15 cellular contexts compared by ENCODE assay signal in the genomic region with DNA sequence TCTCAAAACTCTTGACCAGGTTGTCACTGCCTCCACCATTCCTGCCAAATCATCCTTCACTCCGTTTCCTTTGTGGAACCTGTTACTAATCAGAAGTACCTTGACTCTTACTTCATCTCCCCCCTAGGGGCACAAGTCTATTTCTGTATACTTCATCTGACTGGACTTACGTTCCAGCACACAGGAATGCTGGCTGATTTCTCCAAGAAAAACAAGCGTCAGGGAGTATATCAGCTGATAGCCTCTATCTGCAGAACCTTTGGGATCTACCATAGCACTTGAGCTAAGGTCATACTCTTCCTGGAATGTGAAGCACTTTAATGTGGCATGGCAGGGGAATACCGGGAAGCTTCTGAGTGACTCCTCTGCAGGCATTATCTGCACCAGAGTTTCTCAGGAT.
"Had no signal": no experiment of that assay in that cellular context is flagged by ENCODE, and none has a peak within 500 bp of the region (broad histone marks: within the 10 kb centered on the region; RNA-seq: fewer than 3 reads in every experiment).

No MANE protein-coding gene starts in this region.

- H3K9me3 ChIP-seq: adrenal gland had no signal

- DNase-seq: activated CD4-positive, alpha-beta T cell treated with anti-CD3 and anti-CD28 coated beads, Interleukin-2, amount 10 ng/mL, durations not matched to agents 7 days and 5 days; activated CD4-positive, CD25-positive, alpha-beta regulatory T cell; activated CD8-positive, alpha-beta memory T cell treated with anti-CD3 and anti-CD28 coated beads for 24 hours; activated naive CD4-positive, alpha-beta T cell treated with anti-CD3 and anti-CD28 coated beads, Interleukin-2, amount 50 U/mL, for 16 hours; adrenal gland; dermis blood vessel endothelial cell; left ventricle myocardium inferior; mesenchymal stem cell; nephron progenitor cell; stimulated activated CD4-positive, alpha-beta T cell treated with anti-CD3 and anti-CD28 coated beads, Interleukin-2, amount 100 ng/mL, for 48 hours; stimulated activated naive CD4-positive, alpha-beta T cell treated with Interleukin-2 at 50 U/mL for 16 hours; T-helper 17 cell; upper lobe of left lung had no signal

- H3K4me1 Mint-ChIP-seq: activated CD4-positive, alpha-beta T cell treated with anti-CD3 and anti-CD28 coated beads, Interleukin-2, amount 10 ng/mL, durations not matched to agents 7 days and 5 days; nephron progenitor cell; T-helper 17 cell had no signal

- H3K27me3 Mint-ChIP-seq: activated CD4-positive, alpha-beta T cell treated with anti-CD3 and anti-CD28 coated beads, Interleukin-2, amount 10 ng/mL, durations not matched to agents 7 days and 5 days; T-helper 17 cell had no signal

- H3K36me3 ChIP-seq: adrenal gland, left ventricle myocardium inferior, upper lobe of left lung had no signal

- H3K27ac ChIP-seq: adrenal gland, left ventricle myocardium inferior, upper lobe of left lung had no signal

- H3K4me3 Mint-ChIP-seq: activated CD4-positive, alpha-beta T cell treated with anti-CD3 and anti-CD28 coated beads, Interleukin-2, amount 10 ng/mL, durations not matched to agents 7 days and 5 days; nephron progenitor cell; T-helper 17 cell had no signal

- H3K27ac Mint-ChIP-seq: activated CD4-positive, alpha-beta T cell treated with anti-CD3 and anti-CD28 coated beads, Interleukin-2, amount 10 ng/mL, durations not matched to agents 7 days and 5 days; activated T-helper 2 cell treated with anti-CD3 and anti-CD28 coated beads, Interferon-gamma antibody, Interleukin-2, Interleukin-4, amounts not matched to agents 10 μg/mL and 5 μg/mL and 100 μg/mL, durations not matched to agents 14 hours and 24 hours and 36 hours; nephron progenitor cell; T-helper 17 cell had no signal

- H3K27me3 ChIP-seq: adrenal gland had no signal

- ATAC-seq: T-helper 17 cell had no signal

- H3K9me3 Mint-ChIP-seq: activated CD4-positive, alpha-beta T cell treated with anti-CD3 and anti-CD28 coated beads, Interleukin-2, amount 10 ng/mL, durations not matched to agents 7 days and 5 days; activated T-helper 2 cell treated with anti-CD3 and anti-CD28 coated beads, Interferon-gamma antibody, Interleukin-2, Interleukin-4, amounts not matched to agents 10 μg/mL and 5 μg/mL and 100 μg/mL, durations not matched to agents 14 hours and 24 hours and 36 hours had no signal

- H3K4me3 ChIP-seq: adrenal gland, left ventricle myocardium inferior, upper lobe of left lung had no signal

- FAIRE-seq: TTC549 had no signal

- H3K4me1 ChIP-seq: adrenal gland, left ventricle myocardium inferior had no signal
